In the genomic region with DNA sequence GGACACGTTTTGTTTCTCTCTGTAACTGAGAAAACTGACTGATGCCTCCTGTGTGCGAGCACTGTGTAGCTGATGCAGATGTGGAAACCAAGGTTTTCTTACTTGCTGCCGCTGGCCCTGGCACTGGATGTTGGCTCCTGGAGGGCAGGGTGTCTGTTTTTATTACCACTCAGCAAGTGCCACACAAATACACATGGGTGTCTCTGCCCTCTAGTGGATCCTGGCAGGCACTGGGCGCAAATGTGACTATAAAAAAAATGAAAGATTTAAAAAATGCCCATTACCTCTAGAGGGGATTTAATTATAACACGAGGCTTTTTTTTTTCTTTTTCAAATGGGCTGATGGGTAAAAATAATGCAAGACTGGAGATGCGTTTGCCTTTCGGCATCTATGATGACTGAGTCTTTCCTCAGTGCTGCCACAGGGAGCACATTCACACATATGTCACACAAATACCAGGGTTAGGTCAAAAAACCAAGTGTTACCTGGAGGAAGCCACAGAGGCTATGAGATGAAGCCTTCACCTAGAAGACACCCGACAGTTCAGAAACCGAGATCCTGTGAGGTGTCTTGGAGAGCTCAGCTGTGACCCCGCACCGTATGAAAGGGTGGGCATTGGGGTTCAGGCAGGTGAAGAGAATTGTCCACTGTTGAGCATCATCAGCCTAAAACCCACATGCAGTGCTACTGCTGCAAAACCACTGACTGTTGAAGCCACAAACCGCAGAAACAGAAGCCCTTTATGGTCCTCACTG, we compare ENCODE assay signal across 8 cellular contexts. TPM values are rescaled to one million over a fixed set of nuclear protein-coding genes. Genes with fewer than 3 reads are reported as not detected.
DNase-seq lines count a peak whose midpoint lies in the region; ATAC-seq and TF ChIP-seq lines count a peak whose summit lies in the region.

No MANE protein-coding gene starts in this region.

- in situ Hi-C loops in HAP-1 (cut with MboI; ENCODE audit: low sequenced_read_pairs) = no loop called here

- no peak overlapping the region for H3K27ac ChIP-seq in CD4-positive, alpha-beta memory T cell (ENCODE audit: low read depth, low read length)
- H3K27ac ChIP-seq in OCI-LY3 (ENCODE audit: low read length) = no peak overlapping the region

- H3K9me3 Mint-ChIP-seq in CD4-positive, alpha-beta memory T cell = no peaks in the 10 kb centered on the region

- peak; percentile 55 to 66 (median 56) for DNase-seq in CD4-positive, alpha-beta memory T cell
- DNase-seq in HAP-1 (ENCODE audit: low spot score in 2 of 2) (peak; percentile 21 to 43), left cardiac atrium (no peak)
- peak; percentile 20 for DNase-seq in activated effector memory CD4-positive, alpha-beta T cell treated with Interleukin-2 at 50 U/mL for 16 hours
- peak; percentile 16 to 27 for DNase-seq in stimulated activated CD4-positive, alpha-beta T cell treated with anti-CD3 and anti-CD28 coated beads, Interleukin-4, amount 100 ng/mL, for 4 hours

- CTCF ChIA-PET in CD4-positive, alpha-beta memory T cell (lab: Charles Lee; ENCODE audit: partially characterized antibody) = interaction anchor here (0.9 to 2.7 kb wide), 4 partner anchors 7 to 60 kb away, joined by 3 to 6 read pairs (median 3); no protein-coding TSS in a partner anchor

- H3K4me3 Mint-ChIP-seq in CD4-positive, alpha-beta memory T cell = peak overlapping the region in 1 of 8 donors; percentile 9

- H2AFZ ChIP-seq in OCI-LY3 (ENCODE audit: low read depth, low read length) = no peak overlapping the region

- peaks cover 11% of the 10 kb centered on the region for H3K4me1 ChIP-seq in CD4-positive, alpha-beta memory T cell (ENCODE audit: insufficient read depth, low read length)
- H3K4me1 ChIP-seq in HAP-1 (no peaks in the 10 kb centered on the region), OCI-LY3 (ENCODE audit: low read length) (peaks cover 8% of the 10 kb centered on the region)

- H3K4me3 ChIP-seq in CD4-positive, alpha-beta memory T cell (ENCODE audit: low read length in 2 of 2) = no peak overlapping the region
- no peak overlapping the region for H3K4me3 ChIP-seq in HAP-1
- no peak overlapping the region for H3K4me3 ChIP-seq in OCI-LY3 (ENCODE audit: low read length)

- TF ChIP-seq CTCF in OCI-LY3 (IDR thresholded peaks at IDR 0.05; ENCODE audit: low read depth, low read length) = peak; percentile 89

- POLR2A ChIA-PET in CD4-positive, alpha-beta memory T cell (lab: Charles Lee; ENCODE audit: partially characterized antibody) = no interaction called here

- intact Hi-C loops in CD4-positive, alpha-beta memory T cell (cut with micrococcal nuclease) = no loop called here
- intact Hi-C loops in left cardiac atrium (cut with DNase I) = no loop called here

- no peaks in the 10 kb centered on the region for H4K20me1 ChIP-seq in OCI-LY3 (ENCODE audit: insufficient read depth, low read length)

- no peaks in the 10 kb centered on the region for H3K79me2 ChIP-seq in OCI-LY3 (ENCODE audit: low read length)

- 0 out of 2 replicates have a peak overlapping the region, but pooled peaks have one; percentile 8 for H3K9ac ChIP-seq in OCI-LY3 (ENCODE audit: low read length)

- H3K27me3 ChIP-seq in CD4-positive, alpha-beta memory T cell (ENCODE audit: insufficient read depth, low read length) = no peaks in the 10 kb centered on the region
- H3K27me3 ChIP-seq in HAP-1 (ENCODE audit: low read depth) (peaks cover 3% of the 10 kb centered on the region), OCI-LY3 (ENCODE audit: low read depth, low read length) (no peaks in the 10 kb centered on the region)

- ATAC-seq in left cardiac atrium = peak; percentile 21 to 70
- ATAC-seq in GM21723 (IDR thresholded peaks at IDR 0.05; ENCODE audit: unreplicated experiment) = no peak
- no peak for ATAC-seq in GM21528 (IDR thresholded peaks at IDR 0.05; ENCODE audit: low FRiP score, unreplicated experiment)

- no peaks in the 10 kb centered on the region for H3K9me3 ChIP-seq in CD4-positive, alpha-beta memory T cell (ENCODE audit: control insufficient read depth in 1 of 2, low read length in 2 of 2)
- no peaks in the 10 kb centered on the region for H3K9me3 ChIP-seq in HAP-1
- H3K9me3 ChIP-seq in OCI-LY3 (ENCODE audit: insufficient read depth, low read length) = no peaks in the 10 kb centered on the region

- H3K36me3 ChIP-seq in CD4-positive, alpha-beta memory T cell (ENCODE audit: insufficient read depth, low read length) = no peaks in the 10 kb centered on the region
- H3K36me3 ChIP-seq in HAP-1 (replicated peaks) (no peaks in the 10 kb centered on the region), OCI-LY3 (replicated peaks; ENCODE audit: low read depth, low read length) (no peaks in the 10 kb centered on the region)

- no peaks in the 10 kb centered on the region for H3K36me3 Mint-ChIP-seq in CD4-positive, alpha-beta memory T cell

- H3K27me3 Mint-ChIP-seq in CD4-positive, alpha-beta memory T cell = peaks cover 0 to 2% of the 10 kb centered on the region in 2 donors

- H3K4me2 ChIP-seq in OCI-LY3 (ENCODE audit: low read length) = peak overlapping the region; percentile 33

- peaks cover 6 to 18% (median 11%) of the 10 kb centered on the region in 4 donors for H3K4me1 Mint-ChIP-seq in CD4-positive, alpha-beta memory T cell

- H3K27ac Mint-ChIP-seq in CD4-positive, alpha-beta memory T cell = peak overlapping the region in 3 of 7 donors; percentile 1 to 63 (median 17)

RNA-seq across cellular contexts. Expression of gene CHAMP1, which starts 25.7 kb away (rescaled TPM):
- total RNA-seq in CD4-positive, alpha-beta memory T cell = 10 to 100 TPM; 24.0 to 25.1 TPM
- polyA plus RNA-seq in CD4-positive, alpha-beta memory T cell = 1 to 10 TPM; 5.4 to 8.6 TPM
- 10 to 100 TPM; 11.5 to 12.0 TPM for total RNA-seq in left cardiac atrium

RNA-seq across cellular contexts. Expression of gene UPF3A, which starts 58.6 kb away (rescaled TPM):
- total RNA-seq in CD4-positive, alpha-beta memory T cell = 10 to 100 TPM; 85.9 to 91.2 TPM
- 10 to 100 TPM; 11.2 to 34.5 TPM for polyA plus RNA-seq in CD4-positive, alpha-beta memory T cell
- total RNA-seq in left cardiac atrium = 10 to 100 TPM; 22.2 to 28.0 TPM

Comparison
In these comparisons a context has a peak if more than half of its experiments do, and no peak if none do; other contexts are left out.
1. ATAC-seq: peak in left cardiac atrium (2 of 2); none in GM21723 (single experiment) and GM21528 (single experiment).